Comparison of ENCODE assay signal across 16 cellular contexts in genomic region chr13:99367106-99367616, GRCh38. TPM values are rescaled to one million over a fixed set of nuclear protein-coding genes. Genes with fewer than 3 reads are reported as not detected.
DNase-seq lines count a peak whose midpoint lies in the region; ATAC-seq and TF ChIP-seq lines count a peak whose summit lies in the region.
"Had no signal": no experiment of that assay in that cellular context is flagged by ENCODE, and none has a peak within 500 bp of the region (broad histone marks: within the 10 kb centered on the region; RNA-seq: fewer than 3 reads in every experiment).

No MANE protein-coding gene starts in this region.

- ATAC-seq in heart left ventricle, result peak; percentile 92 to 98 (median 95)
- peak; percentile 68 for ATAC-seq in stimulated activated effector memory CD8-positive, alpha-beta T cell treated with anti-CD3 and anti-CD28 coated beads, Interleukin-12 subunit alpha, Interleukin-12 subunit beta, amount 100 ng/mL, for 72 hours

- peak overlapping the region; percentile 22 for H3K4me3 Mint-ChIP-seq in T-helper 1 cell treated with Interleukin-12 subunit alpha and Interleukin-12 subunit beta and Interleukin-4 antibody, amounts not matched to agents 30 μg/mL and 1 μg/mL, for 36 hours
- H3K4me3 Mint-ChIP-seq in activated T-cell treated with anti-CD3 and anti-CD28 coated beads, Interleukin-2, amount 50 U/mL, for 24 hours, result peak overlapping the region; percentile 21
- peak overlapping the region; percentile 56 for H3K4me3 Mint-ChIP-seq in stimulated activated effector memory CD8-positive, alpha-beta T cell treated with anti-CD3 and anti-CD28 coated beads, Interleukin-12 subunit alpha, Interleukin-12 subunit beta, amount 100 ng/mL, for 72 hours

- H3K9me3 ChIP-seq in heart left ventricle (no peaks in the 10 kb centered on the region), MG63 (no peaks in the 10 kb centered on the region)

- DNase-seq in T-helper 1 cell (no peak), heart left ventricle (peak in 2 of 5 donors; percentile 34 to 48), putamen (ENCODE audit: low spot score) (no peak), MG63 (no peak), NCI-H2029 treated with DMSO at 0.1 percent for 48 hours (lab: John Stamatoyannopoulos, UW) (no peak)
- DNase-seq in activated T-cell treated with anti-CD3 and anti-CD28 coated beads, Interleukin-2, amount 50 U/mL, for 24 hours, result peak; percentile 34
- DNase-seq in stimulated activated effector memory CD8-positive, alpha-beta T cell treated with anti-CD3 and anti-CD28 coated beads, Interleukin-12 subunit alpha, Interleukin-12 subunit beta, amount 100 ng/mL, for 72 hours (ENCODE audit: low spot score in 2 of 2), result no peak
- DNase-seq: Karpas-422, NCI-H1694 treated with DMSO at 0.1 percent for 48 hours, NCI-H524, RPMI8226, T1000 had no signal

- TF ChIP-seq POLR2A in heart left ventricle (IDR thresholded peaks at IDR 0.05), result no peak

- H3K4me1 Mint-ChIP-seq in T-helper 1 cell treated with Interleukin-12 subunit alpha and Interleukin-12 subunit beta and Interleukin-4 antibody, amounts not matched to agents 30 μg/mL and 1 μg/mL, for 36 hours (ENCODE audit: low read depth), result peaks cover 49% of the 10 kb centered on the region
- H3K4me1 Mint-ChIP-seq in activated T-cell treated with anti-CD3 and anti-CD28 coated beads, Interleukin-2, amount 50 U/mL, for 24 hours (ENCODE audit: low read depth), result peaks cover 95% of the 10 kb centered on the region
- peaks cover 73% of the 10 kb centered on the region for H3K4me1 Mint-ChIP-seq in stimulated activated effector memory CD8-positive, alpha-beta T cell treated with anti-CD3 and anti-CD28 coated beads, Interleukin-12 subunit alpha, Interleukin-12 subunit beta, amount 100 ng/mL, for 72 hours

- WGBS in heart left ventricle, 4 donors, result 58 to 66% (median 64%) methylated on average over 7 of the region's 7 CpGs

- H3K27me3 ChIP-seq in heart left ventricle (no peaks in the 10 kb centered on the region), MG63 (no peaks in the 10 kb centered on the region)

- H3K4me3 ChIP-seq in heart left ventricle (no peak overlapping the region), MG63 (no peak overlapping the region)

- peak overlapping the region; percentile 61 for H3K27ac Mint-ChIP-seq in T-helper 1 cell treated with Interleukin-12 subunit alpha and Interleukin-12 subunit beta and Interleukin-4 antibody, amounts not matched to agents 30 μg/mL and 1 μg/mL, for 36 hours
- H3K27ac Mint-ChIP-seq in activated T-cell treated with anti-CD3 and anti-CD28 coated beads, Interleukin-2, amount 50 U/mL, for 24 hours, result peak overlapping the region; percentile 84
- peak overlapping the region; percentile 53 for H3K27ac Mint-ChIP-seq in stimulated activated effector memory CD8-positive, alpha-beta T cell treated with anti-CD3 and anti-CD28 coated beads, Interleukin-12 subunit alpha, Interleukin-12 subunit beta, amount 100 ng/mL, for 72 hours

- H3K9me3 Mint-ChIP-seq in T-helper 1 cell treated with Interleukin-12 subunit alpha and Interleukin-12 subunit beta and Interleukin-4 antibody, amounts not matched to agents 30 μg/mL and 1 μg/mL, for 36 hours, result no peaks in the 10 kb centered on the region
- H3K9me3 Mint-ChIP-seq in activated T-cell treated with anti-CD3 and anti-CD28 coated beads, Interleukin-2, amount 50 U/mL, for 24 hours, result no peaks in the 10 kb centered on the region
- no peaks in the 10 kb centered on the region for H3K9me3 Mint-ChIP-seq in stimulated activated effector memory CD8-positive, alpha-beta T cell treated with anti-CD3 and anti-CD28 coated beads, Interleukin-12 subunit alpha, Interleukin-12 subunit beta, amount 100 ng/mL, for 72 hours
- H3K9me3 Mint-ChIP-seq: brain had no signal

- peaks cover 0 to 40% (median 32%) of the 10 kb centered on the region in 9 donors for H3K36me3 ChIP-seq in heart left ventricle
- peaks cover 5% of the 10 kb centered on the region; the same call in 1 of the 2 replicates for H3K36me3 ChIP-seq in MG63

- peaks cover 52% of the 10 kb centered on the region for H3K36me3 Mint-ChIP-seq in T-helper 1 cell treated with Interleukin-12 subunit alpha and Interleukin-12 subunit beta and Interleukin-4 antibody, amounts not matched to agents 30 μg/mL and 1 μg/mL, for 36 hours (ENCODE audit: low read depth)
- peaks cover 64% of the 10 kb centered on the region for H3K36me3 Mint-ChIP-seq in activated T-cell treated with anti-CD3 and anti-CD28 coated beads, Interleukin-2, amount 50 U/mL, for 24 hours (ENCODE audit: low read depth)
- H3K36me3 Mint-ChIP-seq in stimulated activated effector memory CD8-positive, alpha-beta T cell treated with anti-CD3 and anti-CD28 coated beads, Interleukin-12 subunit alpha, Interleukin-12 subunit beta, amount 100 ng/mL, for 72 hours, result peaks cover 38% of the 10 kb centered on the region

- H3K27me3 Mint-ChIP-seq in T-helper 1 cell treated with Interleukin-12 subunit alpha and Interleukin-12 subunit beta and Interleukin-4 antibody, amounts not matched to agents 30 μg/mL and 1 μg/mL, for 36 hours (ENCODE audit: low read depth), result no peaks in the 10 kb centered on the region
- no peaks in the 10 kb centered on the region for H3K27me3 Mint-ChIP-seq in activated T-cell treated with anti-CD3 and anti-CD28 coated beads, Interleukin-2, amount 50 U/mL, for 24 hours
- H3K27me3 Mint-ChIP-seq: brain had no signal

- intact Hi-C loops in heart left ventricle (cut with DNase I), result loop anchor here in 1 of 10 donors (10.0 kb wide), 1 partner anchor 92 kb away; no protein-coding TSS in a partner anchor

- peak overlapping the region in 3 of 12 donors; percentile 23 to 47 (median 39) for H3K27ac ChIP-seq in heart left ventricle
- H3K27ac ChIP-seq: 22Rv1 had no signal

- peaks cover 0 to 36% (median 2%) of the 10 kb centered on the region in 12 donors for H3K4me1 ChIP-seq in heart left ventricle

- no peak for TF ChIP-seq CTCF in heart left ventricle (IDR thresholded peaks at IDR 0.05)

RNA-seq across cellular contexts. Expression of gene GPR183, which starts 60.0 kb away (rescaled TPM):
- 1 to 10 TPM in 7 of 9 donors, under 1 TPM in 2; 0.69 to 7.6 (median 1.5) TPM for total RNA-seq in heart left ventricle
- 1 to 10 TPM in 1 of 2 donors, under 1 TPM in 1; 0.72 to 2.7 TPM for polyA plus RNA-seq in heart left ventricle
- not detected in 2 replicates for total RNA-seq in MG63 (2014; rRNA removed; shearing (Covaris generic); ENCODE audit: low replicate concordance)
- total RNA-seq: H7 had no signal
